19 cellular contexts compared by ENCODE assay signal in genomic region chr1:209030454-209031167, GRCh38.
DNase-seq lines count a peak whose midpoint lies in the region; ATAC-seq and TF ChIP-seq lines count a peak whose summit lies in the region.
"Had no signal": no experiment of that assay in that cellular context is flagged by ENCODE, and none has a peak within 500 bp of the region (broad histone marks: within the 10 kb centered on the region; RNA-seq: fewer than 3 reads in every experiment).

No MANE protein-coding gene starts in this region.

- no peak overlapping the region for H3K4me3 ChIP-seq in upper lobe of right lung
- H3K4me3 ChIP-seq: breast epithelium, coronary artery, Peyer's patch had no signal

- H3K27me3 ChIP-seq in upper lobe of right lung, result no peaks in the 10 kb centered on the region
- H3K27me3 ChIP-seq: breast epithelium, Peyer's patch had no signal

- intact Hi-C loops in upper lobe of right lung (cut with DNase I), result no loop called here
- intact Hi-C loops in left ventricle myocardium superior (cut with micrococcal nuclease), result no loop called here

- no peaks in the 10 kb centered on the region for H3K9me3 ChIP-seq in upper lobe of right lung
- H3K9me3 ChIP-seq: breast epithelium, Peyer's patch had no signal

- TF ChIP-seq CTCF in upper lobe of right lung (IDR thresholded peaks at IDR 0.05), result no peak

- no peak overlapping the region for H3K27ac ChIP-seq in upper lobe of right lung
- H3K27ac ChIP-seq: breast epithelium, coronary artery, Peyer's patch had no signal

- ATAC-seq in upper lobe of right lung, result peak; percentile 85
- ATAC-seq in left ventricle myocardium superior, result no peak

- no peaks in the 10 kb centered on the region for H3K36me3 ChIP-seq in upper lobe of right lung
- H3K36me3 ChIP-seq: breast epithelium, Peyer's patch had no signal

- DNase-seq in NCI-H2107 treated with DMSO at 0.1 percent for 48 hours (lab: John Stamatoyannopoulos, UW; ENCODE audit: unreplicated experiment) (peak; percentile 56), NCI-H2107 (lab: John Stamatoyannopoulos, UW) (no peak), NCI-H2196 treated with DMSO at 0.1 percent for 48 hours (lab: John Stamatoyannopoulos, UW; ENCODE audit: unreplicated experiment) (peak; percentile 39), kidney tubule cell (ENCODE audit: low spot score) (peak; percentile 6), upper lobe of right lung (no peak), left ventricle myocardium superior (no peak), putamen (ENCODE audit: low spot score) (no peak)
- no peak for DNase-seq in activated naive CD4-positive, alpha-beta T cell treated with anti-CD3 and anti-CD28 coated beads, Interleukin-2, amount 50 U/mL, for 16 hours
- DNase-seq: activated CD4-positive, alpha-beta T cell treated with anti-CD3 and anti-CD28 coated beads, Interleukin-2, amount 50 U/mL, for 48 hours; activated gamma-delta T cell treated with Interleukin-2 at 50 U/mL for 16 hours; activated T-cell treated with anti-CD3 and anti-CD28 coated beads for 4 hours; MM.1S; naive B cell; Peyer's patch; retina; stimulated activated CD4-positive, alpha-beta T cell treated with anti-CD3 and anti-CD28 coated beads, Interleukin-4, amount 100 ng/mL, for 1 hour; stimulated activated naive CD4-positive, alpha-beta T cell treated with Interleukin-2 at 50 U/mL for 16 hours had no signal

- no peaks in the 10 kb centered on the region for H3K4me1 ChIP-seq in upper lobe of right lung
- H3K4me1 ChIP-seq: breast epithelium, Peyer's patch had no signal

Comparison
In these comparisons a context has a peak if more than half of its experiments do, and no peak if none do; other contexts are left out.
1. DNase-seq: peak in NCI-H2107 treated with DMSO at 0.1 percent for 48 hours (single experiment), NCI-H2196 treated with DMSO at 0.1 percent for 48 hours (single experiment) and kidney tubule cell (single experiment); none in NCI-H2107 (single experiment), upper lobe of right lung (single experiment), left ventricle myocardium superior (single experiment), putamen (single experiment) and activated naive CD4-positive, alpha-beta T cell treated with anti-CD3 and anti-CD28 coated beads, Interleukin-2, amount 50 U/mL, for 16 hours (single experiment).